In the genomic region with DNA sequence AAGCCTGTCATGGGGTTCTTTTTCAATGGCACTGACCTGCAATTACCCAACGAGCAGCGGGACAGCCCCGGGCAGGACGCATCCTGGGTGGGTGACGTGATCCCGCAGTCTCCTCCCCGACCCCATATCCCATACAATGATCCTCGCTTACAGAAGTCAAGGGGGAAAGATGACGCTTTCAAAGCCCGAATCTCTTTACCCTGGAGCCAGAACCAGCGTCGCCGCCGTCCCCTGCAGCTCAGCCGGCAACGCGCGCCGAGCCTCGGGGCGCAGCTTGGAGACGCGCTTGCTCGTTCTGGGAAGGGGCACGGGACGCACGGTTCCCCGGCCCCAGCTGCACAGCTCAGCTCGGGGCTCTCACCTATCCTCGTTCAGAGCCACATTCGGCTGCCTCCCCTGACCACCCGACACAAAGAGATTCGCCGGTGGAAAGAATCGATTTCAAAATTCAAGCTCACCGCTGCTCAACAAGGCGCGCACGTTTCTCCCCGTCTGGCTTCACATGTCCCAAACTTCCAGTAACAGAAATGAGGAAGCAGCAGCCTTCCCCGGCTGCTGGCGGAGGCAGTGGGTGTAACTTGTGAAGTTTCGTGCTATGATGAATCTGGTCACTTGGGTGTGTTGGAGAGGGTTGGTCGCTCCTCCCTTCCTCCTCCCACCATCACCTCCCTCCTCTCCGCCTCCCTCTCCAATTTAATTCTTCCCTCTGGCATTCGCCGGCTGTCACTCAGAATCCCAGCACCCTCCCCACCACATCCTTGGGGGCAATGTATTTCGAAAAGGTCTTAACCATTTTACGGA, we compare ENCODE assay signal across 8 cellular contexts. TPM values are rescaled to one million over a fixed set of nuclear protein-coding genes. Genes with fewer than 3 reads are reported as not detected.
A peak's percentile ranks its signal among the peaks of the same experiment; 100 is the strongest.
DNase-seq lines count a peak whose midpoint lies in the region; ATAC-seq, FAIRE-seq and TF ChIP-seq lines count a peak whose summit lies in the region.

A gene with protein sequence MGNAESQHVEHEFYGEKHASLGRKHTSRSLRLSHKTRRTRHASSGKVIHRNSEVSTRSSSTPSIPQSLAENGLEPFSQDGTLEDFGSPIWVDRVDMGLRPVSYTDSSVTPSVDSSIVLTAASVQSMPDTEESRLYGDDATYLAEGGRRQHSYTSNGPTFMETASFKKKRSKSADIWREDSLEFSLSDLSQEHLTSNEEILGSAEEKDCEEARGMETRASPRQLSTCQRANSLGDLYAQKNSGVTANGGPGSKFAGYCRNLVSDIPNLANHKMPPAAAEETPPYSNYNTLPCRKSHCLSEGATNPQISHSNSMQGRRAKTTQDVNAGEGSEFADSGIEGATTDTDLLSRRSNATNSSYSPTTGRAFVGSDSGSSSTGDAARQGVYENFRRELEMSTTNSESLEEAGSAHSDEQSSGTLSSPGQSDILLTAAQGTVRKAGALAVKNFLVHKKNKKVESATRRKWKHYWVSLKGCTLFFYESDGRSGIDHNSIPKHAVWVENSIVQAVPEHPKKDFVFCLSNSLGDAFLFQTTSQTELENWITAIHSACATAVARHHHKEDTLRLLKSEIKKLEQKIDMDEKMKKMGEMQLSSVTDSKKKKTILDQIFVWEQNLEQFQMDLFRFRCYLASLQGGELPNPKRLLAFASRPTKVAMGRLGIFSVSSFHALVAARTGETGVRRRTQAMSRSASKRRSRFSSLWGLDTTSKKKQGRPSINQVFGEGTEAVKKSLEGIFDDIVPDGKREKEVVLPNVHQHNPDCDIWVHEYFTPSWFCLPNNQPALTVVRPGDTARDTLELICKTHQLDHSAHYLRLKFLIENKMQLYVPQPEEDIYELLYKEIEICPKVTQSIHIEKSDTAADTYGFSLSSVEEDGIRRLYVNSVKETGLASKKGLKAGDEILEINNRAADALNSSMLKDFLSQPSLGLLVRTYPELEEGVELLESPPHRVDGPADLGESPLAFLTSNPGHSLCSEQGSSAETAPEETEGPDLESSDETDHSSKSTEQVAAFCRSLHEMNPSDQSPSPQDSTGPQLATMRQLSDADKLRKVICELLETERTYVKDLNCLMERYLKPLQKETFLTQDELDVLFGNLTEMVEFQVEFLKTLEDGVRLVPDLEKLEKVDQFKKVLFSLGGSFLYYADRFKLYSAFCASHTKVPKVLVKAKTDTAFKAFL (N-terminal part only) (minus strand): TSS at position 582 of the 801 bp plus-strand sequence. CDS start 77,289 bp downstream, outside the sequence.

- H3K4me1 ChIP-seq in PC-3 (ENCODE audit: insufficient read depth, low read length) (peaks cover 38% of the 10 kb centered on the region), GM12878 (ENCODE audit: control insufficient read depth, insufficient read depth, low read length) (no peaks in the 10 kb centered on the region), iPS DF 6.9 (ENCODE audit: control insufficient read depth, insufficient read depth, low read length) (no peaks in the 10 kb centered on the region; the same call in 1 of the 2 replicates)

- TF ChIP-seq CTCF in GM20000 (IDR thresholded peaks at IDR 0.05; ENCODE audit: extremely low read depth, missing control alignments): no peak
- TF ChIP-seq CTCF in PC-3 (conservative IDR thresholded peaks at IDR 0.05; ENCODE audit: low read depth, low read length): no peak
- no peak for TF ChIP-seq CTCF in GM12878 (IDR thresholded peaks at IDR 0.05 in 2 of 3, conservative IDR thresholded peaks at IDR 0.05 in 1 of 3; ENCODE audit: control insufficient read depth in 2 of 3, extremely low read depth in 1 of 3, insufficient read depth in 1 of 3, low read depth in 3 of 3, low read length in 3 of 3)

- WGBS in GM12878 (ENCODE audit: insufficient coverage, insufficient replicate concordance, low lambda C conversion rate, missing lambda C conversion rate): 19% methylated on average over 45 of the region's 49 CpGs
- WGBS in iPS DF 6.9 (ENCODE audit: insufficient coverage, insufficient read length): no CpG with 5 or more reads among the region's 49 CpGs

- H3K9me3 ChIP-seq in PC-3 (ENCODE audit: low read length) (no peaks in the 10 kb centered on the region), GM12878 (replicated peaks; ENCODE audit: control insufficient read depth, insufficient read depth, low read length) (no peaks in the 10 kb centered on the region), iPS DF 6.9 (ENCODE audit: control insufficient read depth, insufficient read depth, low read length) (no peaks in the 10 kb centered on the region)

- intact Hi-C loops in PC-3 (cut with micrococcal nuclease) (loop anchor here (10.0 kb wide), 1 partner anchor 239 kb away; no protein-coding TSS in a partner anchor), GM12878 (cut with micrococcal nuclease; ENCODE audit: unreplicated experiment) (loop anchor here (1.0 kb wide), 1 partner anchor 143 kb away; no protein-coding TSS in a partner anchor), sciatic nerve (cut with DNase I) (no loop called here)

- peaks cover 31% of the 10 kb centered on the region; the same call in 1 of the 2 replicates for H4K20me1 ChIP-seq in PC-3 (ENCODE audit: low read length)
- no peaks in the 10 kb centered on the region for H4K20me1 ChIP-seq in GM12878 (ENCODE audit: control insufficient read depth, insufficient read depth)

- ATAC-seq in PC-3 (peak; percentile 91), GM12878 (peak; percentile 76), sciatic nerve (peak; percentile 95), HG03521 (IDR thresholded peaks at IDR 0.05; ENCODE audit: unreplicated experiment) (no peak), GM18517 (IDR thresholded peaks at IDR 0.05; ENCODE audit: unreplicated experiment) (no peak)

- DNase-seq in GM20000 (ENCODE audit: low spot score) (peak; percentile 27), PC-3 (peak; percentile 89), GM12878 (ENCODE audit: low read depth, low spot score) (no peak), iPS DF 6.9 (ENCODE audit: low read depth, low spot score) (peak; percentile 29), sciatic nerve (ENCODE audit: low spot score) (peak; percentile 73), NCI-H2029 (lab: John Stamatoyannopoulos, UW) (no peak)

- H3K9ac ChIP-seq in PC-3 (ENCODE audit: low read length): peak within 1 kb of the TSS; percentile 81
- H3K9ac ChIP-seq in GM12878 (ENCODE audit: control insufficient read depth, insufficient read depth, low read length): no peak within 1 kb of the TSS

- H3K79me2 ChIP-seq in PC-3 (ENCODE audit: low read length): peaks cover 41% of the 10 kb centered on the region
- no peaks in the 10 kb centered on the region for H3K79me2 ChIP-seq in GM12878 (ENCODE audit: control insufficient read depth, insufficient read depth, low read length)

- RAD21 ChIA-PET in GM12878 (lab: Charles Lee; ENCODE audit: unreplicated experiment): interaction anchor here (0.7 to 2.1 kb wide), 7 partner anchors 8 to 215 kb away, joined by 3 to 10 read pairs (median 6); no protein-coding TSS in a partner anchor

- BruUV-seq in PC-3 (replicated peaks; lab: Mats Ljungman, UMichigan) (TSS peak; percentile 42), GM12878 (replicated peaks; lab: Mats Ljungman, UMichigan) (TSS peak; percentile 66)

- no peak for TF ChIP-seq RAD21 in GM12878 (IDR thresholded peaks at IDR 0.05; ENCODE audit: insufficient read depth, low read depth, low read length)

- no peak for FAIRE-seq in GM12878 (lab: Jason Lieb, UNC)

- H3F3A ChIP-seq in PC-3 (ENCODE audit: low read length, unreplicated experiment): no peaks in the 10 kb centered on the region

- SMC1A ChIA-PET in GM12878 (lab: Charles Lee; ENCODE audit: uncharacterized antibody, unreplicated experiment): interaction anchor here (0.8 to 3.4 kb wide), 13 partner anchors 9 to 211 kb away, joined by 3 to 16 read pairs (median 4); no protein-coding TSS in a partner anchor

- H2AFZ ChIP-seq in PC-3 (ENCODE audit: low read length) (peak within 1 kb of the TSS; percentile 69), GM12878 (ENCODE audit: control insufficient read depth, low read depth, low read length) (no peak within 1 kb of the TSS)

- no peaks in the 10 kb centered on the region for H3K9me2 ChIP-seq in PC-3 (replicated peaks; ENCODE audit: low read length)

- H3K4me3 ChIP-seq in PC-3 (ENCODE audit: low read length) (peak within 1 kb of the TSS; percentile 85), GM12878 (no peak within 1 kb of the TSS), iPS DF 6.9 (ENCODE audit: low read length) (peak within 1 kb of the TSS; percentile 47)

- H3K27ac ChIP-seq in PC-3 (ENCODE audit: low read length) (peak within 1 kb of the TSS; percentile 62), GM12878 (ENCODE audit: control insufficient read depth, insufficient read depth) (no peak within 1 kb of the TSS), iPS DF 6.9 (ENCODE audit: low read length) (no peak within 1 kb of the TSS)

- TF ChIP-seq POLR2A in GM12878 (IDR thresholded peaks at IDR 0.05; ENCODE audit: low read depth, low read length): no peak

- in situ Hi-C loops in GM12878 (cut with MboI): no loop called here

- CTCF ChIA-PET in PC-3 (lab: Charles Lee): interaction anchor here (0.6 to 0.9 kb wide), 2 partner anchors 50 to 154 kb away, joined by 4 to 5 read pairs; no protein-coding TSS in a partner anchor
- CTCF ChIA-PET in GM12878 (lab: Yijun Ruan, JAX): interaction anchor here (0.8 to 2.3 kb wide), 7 partner anchors 9 to 237 kb away, joined by 3 to 12 read pairs (median 4); no protein-coding TSS in a partner anchor

- H3K4me2 ChIP-seq in PC-3 (ENCODE audit: low read length) (peak within 1 kb of the TSS; percentile 94), GM12878 (ENCODE audit: control insufficient read depth, insufficient read depth) (peak within 1 kb of the TSS; percentile 7; the same call in 1 of the 2 replicates)

- H3K36me3 ChIP-seq in PC-3 (ENCODE audit: low read depth, low read length): no peaks in the 10 kb centered on the region
- H3K36me3 ChIP-seq in GM12878 (ENCODE audit: control insufficient read depth in 2 of 2, insufficient read depth in 2 of 2, low read length in 1 of 2): no peaks in the 10 kb centered on the region
- H3K36me3 ChIP-seq in iPS DF 6.9 (ENCODE audit: control insufficient read depth, insufficient read depth, low read length): no peaks in the 10 kb centered on the region

- TF ChIP-seq EP300 in GM12878 (IDR thresholded peaks at IDR 0.05; ENCODE audit: borderline replicate concordance in 1 of 2, control insufficient read depth in 1 of 2, low read depth in 2 of 2, low read length in 2 of 2): no peak

- POLR2A ChIA-PET in PC-3 (lab: Charles Lee; ENCODE audit: unreplicated experiment): interaction anchor here (0.6 kb wide), 1 partner anchor 130 kb away, joined by 20 read pairs; no protein-coding TSS in a partner anchor
- POLR2A ChIA-PET in GM12878 (lab: Charles Lee): interaction anchor here (0.9 to 2.1 kb wide), 2 partner anchors 16 to 142 kb away, joined by 4 to 17 read pairs; no protein-coding TSS in a partner anchor

- no peaks in the 10 kb centered on the region for H3K27me3 ChIP-seq in PC-3 (ENCODE audit: low read length)
- no peaks in the 10 kb centered on the region; a peak in 1 of 4 replicates for H3K27me3 ChIP-seq in GM12878 (replicated peaks in 1 of 2; ENCODE audit: control insufficient read depth in 2 of 2, insufficient read depth in 2 of 2, low read length in 1 of 2)
- no peaks in the 10 kb centered on the region for H3K27me3 ChIP-seq in iPS DF 6.9 (ENCODE audit: control insufficient read depth, insufficient read depth, low read length)

RNA-seq across cellular contexts. Expression of the gene that starts here (rescaled TPM):
- total RNA-seq in PC-3 (2014; rRNA removed) (19.1 and 21.1 TPM in 2 replicates), GM12878 (2014; rRNA removed) (1.1 TPM in 2 replicates), GM12878 (2014; rRNA removed; fragmentation: Illumina TruSeq; extraction: Trizol) (0.76 and 1.2 TPM in 2 replicates), GM12878 (2021) (1.6 and 2.1 TPM in 2 replicates), sciatic nerve (40.2 TPM)
- 92.6 and 100 TPM in 2 replicates for total RNA-seq in GM12878 (2013; cell fraction: nucleolus; rRNA removed)
- 0.55 TPM for polyA plus RNA-seq in GM12878 (2011; ENCODE audit: low read depth)
- polyA plus RNA-seq in GM12878 (2011; rRNA removed) (29.1 and 35.9 TPM in 2 replicates), GM12878 (2014; fragmentation: Illumina TruSeq; extraction: Trizol) (0.82 and 0.97 TPM in 2 replicates), GM12878 (2014; fragmentation: Nextera tagmentation; extraction: Ambion mirVana) (under 1 TPM; 0.31 to 0.42 TPM), GM12878 (2014; rRNA removed) (0.72 and 0.81 TPM in 2 replicates), GM12878 (2016; fragmentation: Nextera tagmentation; extraction: Ambion mirVana) (under 1 TPM; 0.64 to 0.71 TPM)
- 30.9 and 34.8 TPM in 2 replicates for polyA plus RNA-seq in GM12878 (2011; cell fraction: cytosol; rRNA removed)
- 51.4 and 58.8 TPM in 2 replicates for polyA plus RNA-seq in GM12878 (2011; cell fraction: nucleus; rRNA removed)
- 0.72 and 0.94 TPM in 2 replicates for polyA plus RNA-seq in GM12878 (2012)
- 147 and 169 TPM in 2 replicates for polyA minus RNA-seq in GM12878 (2011; rRNA and poly(A)+ RNA removed)
- 37.4 and 39.7 TPM in 2 replicates for polyA minus RNA-seq in GM12878 (2011; cell fraction: cytosol; rRNA and poly(A)+ RNA removed)
- polyA minus RNA-seq in GM12878 (2011; cell fraction: nucleus; rRNA and poly(A)+ RNA removed): 69.0 and 110 TPM in 2 replicates

Comparison
In these comparisons a context has a peak if more than half of its experiments do, and no peak if none do; other contexts are left out.
1. DNase-seq: peak in GM20000 (single experiment), PC-3 (single experiment), iPS DF 6.9 (single experiment) and sciatic nerve (single experiment); none in GM12878 (single experiment) and NCI-H2029 (single experiment).
2. ATAC-seq: peak in PC-3 (single experiment), GM12878 (single experiment) and sciatic nerve (single experiment); none in HG03521 (single experiment) and GM18517 (single experiment).